8 cellular contexts compared by ENCODE assay signal in genomic region chrX:70133303-70134115, GRCh38. TPM values are rescaled to one million over a fixed set of nuclear protein-coding genes. Genes with fewer than 3 reads are reported as not detected.
DNase-seq lines count a peak whose midpoint lies in the region; ATAC-seq and TF ChIP-seq lines count a peak whose summit lies in the region.

Gene IGBP1, plus strand, starts transcription at chrX:70133447. Its CDS starts 501 bp downstream, at chrX:70133948.

- H3K4me1 ChIP-seq in SK-N-SH (ENCODE audit: control insufficient read depth in 1 of 2, insufficient read depth in 2 of 2, low read depth in 1 of 2, low read length in 1 of 2) (peaks cover 0 to 9% of the 10 kb centered on the region in 2 experiments; a peak in 1 of 4 replicates), testis (no peaks in the 10 kb centered on the region)

- no peaks in the 10 kb centered on the region for H3K27me3 Mint-ChIP-seq in HFFc6 (ENCODE audit: insufficient read depth)

- TF ChIP-seq POLR2A in testis (IDR thresholded peaks at IDR 0.05), result no peak

- H3K9me3 Mint-ChIP-seq in HFFc6, result no peaks in the 10 kb centered on the region

- 7% methylated on average over 33 of the region's 59 CpGs for WGBS in SK-N-SH (ENCODE audit: low lambda C conversion rate)
- WGBS in testis, 2 donors, result 0% methylated on average over 31 to 43 of the region's 59 CpGs

- intact Hi-C loops in testis (cut with DNase I; ENCODE audit: low total_unique reads), result no loop called here

- peak within 1 kb of the TSS; percentile 90 to 97 for H3K27ac ChIP-seq in SK-N-SH (ENCODE audit: low read depth in 2 of 2, low read length in 1 of 2)
- peak within 1 kb of the TSS; percentile 55 to 76 for H3K27ac ChIP-seq in testis

- H3K9me3 ChIP-seq in SK-N-SH (no peaks in the 10 kb centered on the region), testis (no peaks in the 10 kb centered on the region)

- no peaks in the 10 kb centered on the region for H3K9me2 ChIP-seq in SK-N-SH

- H3K4me3 ChIP-seq in GM08714 (ENCODE audit: low read length), result peak within 1 kb of the TSS; percentile 83
- peak within 1 kb of the TSS; percentile 68 to 75 for H3K4me3 ChIP-seq in SK-N-SH (ENCODE audit: low read depth in 2 of 2, low read length in 1 of 2)
- peak within 1 kb of the TSS; percentile 63 to 79 for H3K4me3 ChIP-seq in testis

- peak; percentile 90 for ATAC-seq in omental fat pad (ENCODE audit: low FRiP score)

- TF ChIP-seq EP300 in SK-N-SH (IDR thresholded peaks at IDR 0.05; ENCODE audit: borderline replicate concordance in 1 of 2, low read depth in 1 of 2, low read length in 1 of 2), result no peak

- peaks cover 10 to 12% of the 10 kb centered on the region in 2 experiments for H3K36me3 ChIP-seq in SK-N-SH (replicated peaks in 1 of 2; ENCODE audit: control insufficient read depth in 1 of 2, insufficient read depth in 2 of 2, low read length in 1 of 2)
- no peaks in the 10 kb centered on the region for H3K36me3 ChIP-seq in testis (ENCODE audit: low read depth, missing control alignments)

- peak within 1 kb of the TSS; percentile 76 for H3K4me2 ChIP-seq in SK-N-SH

- H3K4me3 Mint-ChIP-seq in HFFc6, result peak within 1 kb of the TSS; percentile 100

- peak within 1 kb of the TSS; percentile 98 for H3K27ac Mint-ChIP-seq in HFFc6

- H3F3A ChIP-seq in SK-N-SH (replicated peaks; ENCODE audit: insufficient read depth), result no peaks in the 10 kb centered on the region

- peaks cover 7% of the 10 kb centered on the region; the same call in 1 of the 2 replicates for H3K36me3 Mint-ChIP-seq in HFFc6 (ENCODE audit: low read depth)

- POLR2A ChIA-PET in SK-N-SH (lab: Yijun Ruan, JAX), result no interaction called here

- CTCF ChIA-PET in SK-N-SH (lab: Yijun Ruan, JAX), result interaction anchor here (0.7 to 3.0 kb wide), 15 partner anchors 9 to 630 kb away, joined by 3 to 12 read pairs (median 3); partner anchors contain the start of genes KIF4A, NALF2 and PDZD11

- DNase-seq in HFFc6 (peak; percentile 83), NAMALWA (ENCODE audit: low spot score) (peak; percentile 93), SK-N-SH (peak; percentile 86), glomerular endothelial cell (ENCODE audit: extremely low read depth, low read depth, low spot score) (peak; percentile 42), omental fat pad (ENCODE audit: low spot score) (peak; percentile 40), testis (peak; percentile 92)
- DNase-seq in activated naive CD4-positive, alpha-beta T cell treated with anti-CD3 and anti-CD28 coated beads, Interleukin-2, amount 50 U/mL, for 16 hours, result peak; percentile 71

- H3K27me3 ChIP-seq in SK-N-SH (ENCODE audit: insufficient read depth) (no peaks in the 10 kb centered on the region), testis (no peaks in the 10 kb centered on the region)

- TF ChIP-seq CTCF in HFFc6 (IDR thresholded peaks at IDR 0.05) (peak; percentile 84), SK-N-SH (IDR thresholded peaks at IDR 0.05) (peak; percentile 67), omental fat pad (IDR thresholded peaks at IDR 0.05) (peak in 1 of 3 donors; percentile 57), testis (IDR thresholded peaks at IDR 0.05) (peak; percentile 35 to 61 (median 55))

- H2AFZ ChIP-seq in SK-N-SH (ENCODE audit: low read depth), result peak within 1 kb of the TSS; percentile 85

- H3K9ac ChIP-seq in SK-N-SH, result peak within 1 kb of the TSS; percentile 97

- no peak for TF ChIP-seq RAD21 in SK-N-SH (IDR thresholded peaks at IDR 0.05; ENCODE audit: low read length)

- H3K4me1 Mint-ChIP-seq in HFFc6 (ENCODE audit: low read depth), result peaks cover 41% of the 10 kb centered on the region

- H4K20me1 ChIP-seq in SK-N-SH (ENCODE audit: insufficient read depth), result no peaks in the 10 kb centered on the region

- peaks cover 28% of the 10 kb centered on the region for H3K79me2 ChIP-seq in SK-N-SH (ENCODE audit: insufficient read depth)

TF ChIP-seq in SK-N-SH, 30 proteins besides CTCF, POLR2A, EP300 and RAD21 (continues in another document):
- TF ChIP-seq SIN3A (IDR thresholded peaks at IDR 0.05; ENCODE audit: borderline replicate concordance, low read depth, low read length), result no peak
- no peak for TF ChIP-seq ZBTB33 (IDR thresholded peaks at IDR 0.05; ENCODE audit: borderline replicate concordance, low read depth)
- TF ChIP-seq FOXM1 (IDR thresholded peaks at IDR 0.05; ENCODE audit: low read depth), result no peak
- TF ChIP-seq FOSL2 (IDR thresholded peaks at IDR 0.05; ENCODE audit: borderline replicate concordance, low read depth), result no peak
- no peak for TF ChIP-seq RCOR1 (IDR thresholded peaks at IDR 0.05; ENCODE audit: low read length)
- TF ChIP-seq USF2 (IDR thresholded peaks at IDR 0.05; ENCODE audit: borderline replicate concordance, low read depth, low read length), result no peak
- 0 out of 2 replicates have a peak, but pooled peaks have one; percentile 27 for TF ChIP-seq MXI1 (IDR thresholded peaks at IDR 0.05; ENCODE audit: low read depth, low read length)
- TF ChIP-seq POLR2AphosphoS5 (IDR thresholded peaks at IDR 0.05; ENCODE audit: low read depth, low read length), result peak; percentile 26
- TF ChIP-seq CHD2 (IDR thresholded peaks at IDR 0.05; ENCODE audit: low read length, partially characterized antibody), result peak; percentile 71
- no peak for TF ChIP-seq GATA2 (CRISPR knock-in tag; IDR thresholded peaks at IDR 0.05)
- no peak for TF ChIP-seq RFX5 (IDR thresholded peaks at IDR 0.05; ENCODE audit: low read length)
- peak; percentile 91 for TF ChIP-seq YY1 (IDR thresholded peaks at IDR 0.05; ENCODE audit: low read depth)
- no peak for TF ChIP-seq EZH2phosphoT487 (IDR thresholded peaks at IDR 0.05; ENCODE audit: borderline replicate concordance, low read depth)
- TF ChIP-seq MAX (IDR thresholded peaks at IDR 0.05; ENCODE audit: low read depth), result no peak
- no peak for TF ChIP-seq JUND (IDR thresholded peaks at IDR 0.05)
- TF ChIP-seq MEF2A (IDR thresholded peaks at IDR 0.05; ENCODE audit: borderline replicate concordance, low read depth), result no peak
- no peak for TF ChIP-seq SMC3 (IDR thresholded peaks at IDR 0.05; ENCODE audit: low read depth, low read length)
- TF ChIP-seq ELF1 (IDR thresholded peaks at IDR 0.05), result peak; percentile 89
- TF ChIP-seq FOXJ3 (CRISPR knock-in tag; IDR thresholded peaks at IDR 0.05), result no peak
- no peak for TF ChIP-seq NRF1 (IDR thresholded peaks at IDR 0.05; ENCODE audit: low read depth, low read length)
- TF ChIP-seq PBX3 (IDR thresholded peaks at IDR 0.05), result 0 out of 2 replicates have a peak, but pooled peaks have one; percentile 3
- TF ChIP-seq NFIC (IDR thresholded peaks at IDR 0.05; ENCODE audit: borderline replicate concordance), result no peak

RNA-seq across cellular contexts. Expression of gene IGBP1, which starts in this region (rescaled TPM):
- total RNA-seq in HFFc6 (2021; fragmentation: NEBNext Ultra II Directional; extraction: Animal tissue kit (Norgen Biotek cat#: 25700)), result 10 to 100 TPM; 35.1 to 39.9 (median 37.4) TPM
- 49.4 and 59.9 TPM in 2 replicates for polyA plus RNA-seq in SK-N-SH (2012; rRNA removed)
- 65.0 and 69.9 TPM in 2 replicates for polyA plus RNA-seq in SK-N-SH (2012; cell fraction: cytosol; rRNA removed)
- polyA plus RNA-seq in SK-N-SH (2012; cell fraction: nucleus; rRNA removed), result 30.5 and 35.2 TPM in 2 replicates
- 35.4 and 59.7 TPM in 2 replicates for total RNA-seq in glomerular endothelial cell
- total RNA-seq in omental fat pad, result 10 to 100 TPM; 43.1 to 63.7 (median 54.4) TPM
- 10 to 100 TPM; 35.4 to 40.6 TPM for total RNA-seq in testis
- polyA plus RNA-seq in testis (ENCODE audit: insufficient read depth, low read depth, low replicate concordance), result 41.2 TPM

Comparison
In these comparisons a context has a peak if more than half of its experiments do, and no peak if none do; other contexts are left out.
1. Peak in every context shown above with its lines: DNase-seq, ATAC-seq, H3K4me3 ChIP-seq and H3K27ac ChIP-seq.
2. DNase-seq: peak in every context shown above with its lines; median percentile 93 in NAMALWA; 92 in testis; 86 in SK-N-SH; 83 in HFFc6; 71 in activated naive CD4-positive, alpha-beta T cell treated with anti-CD3 and anti-CD28 coated beads, Interleukin-2, amount 50 U/mL, for 16 hours; 42 in glomerular endothelial cell; 40 in omental fat pad.